Comparison of ENCODE assay signal across 25 cellular contexts in the genomic region with DNA sequence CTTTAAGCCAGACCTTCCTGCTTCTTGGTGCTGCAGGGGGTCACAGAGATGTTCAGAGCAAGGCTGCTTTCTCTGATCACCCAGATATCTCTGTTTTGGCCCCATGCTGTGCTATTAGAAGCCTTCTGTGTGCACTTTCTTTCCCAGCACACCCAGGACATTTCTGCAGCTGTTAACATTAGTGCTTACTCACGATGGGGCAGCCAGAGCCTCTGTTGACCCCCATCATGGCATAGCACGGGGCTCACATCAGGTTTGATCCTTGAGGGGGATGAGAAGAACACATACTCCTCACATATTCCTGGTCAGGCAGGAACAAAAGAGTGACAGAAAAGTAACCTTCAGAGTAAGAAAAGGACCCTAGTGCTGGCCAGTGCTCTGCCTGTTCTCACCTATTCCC. TPM values are rescaled to one million over a fixed set of nuclear protein-coding genes. Genes with fewer than 3 reads are reported as not detected.
DNase-seq lines count a peak whose midpoint lies in the region; ATAC-seq, FAIRE-seq and TF ChIP-seq lines count a peak whose summit lies in the region.
"Had no signal": no experiment of that assay in that cellular context is flagged by ENCODE, and none has a peak within 500 bp of the region (broad histone marks: within the 10 kb centered on the region; RNA-seq: fewer than 3 reads in every experiment).

No MANE protein-coding gene starts in this region.

- no peak overlapping the region for H4K8ac ChIP-seq in H9 (replicated peaks; ENCODE audit: insufficient read length, low read depth, low read length)

- POLR2A ChIA-PET in K562 (lab: Yijun Ruan, JAX) = interaction anchor here (0.8 kb wide), 1 partner anchor 13 kb away, joined by 3 read pairs; no protein-coding TSS in a partner anchor

- H3K23ac ChIP-seq in H9 (ENCODE audit: insufficient read length, low read depth, low read length) = no peak overlapping the region

- H3K14ac ChIP-seq in H9 (ENCODE audit: insufficient read depth, low read length) = no peak overlapping the region

- no peak overlapping the region for H2BK120ac ChIP-seq in H9 (ENCODE audit: low read depth, low read length, poor library complexity, severe bottlenecking)

- no TSS peak for BruUV-seq in K562 (replicated peaks; lab: Mats Ljungman, UMichigan)

- H4K5ac ChIP-seq in H9 (ENCODE audit: insufficient read length, low read depth, low read length) = no peak overlapping the region

- no peak overlapping the region for H3K4ac ChIP-seq in H9 (ENCODE audit: low read depth, low read length)

- no peak overlapping the region for H3K18ac ChIP-seq in H9 (ENCODE audit: insufficient read length, low read depth, low read length)

- H3K9ac ChIP-seq in H9 (ENCODE audit: extremely low read depth, insufficient read length, low read length) (no peak overlapping the region), K562 (ENCODE audit: insufficient read depth in 1 of 2, low read depth in 2 of 2, low read length in 2 of 2) (no peak overlapping the region; a peak in 1 of 4 replicates)

- FAIRE-seq in K562 (lab: Jason Lieb, UNC) = no peak
- FAIRE-seq: D721Med, GM18507 had no signal

- DNase-seq in NCI-H146 (lab: John Stamatoyannopoulos, UW) = peak; percentile 23
- no peak for DNase-seq in NCI-H146 treated with DMSO at 0.1 percent for 48 hours (lab: John Stamatoyannopoulos, UW; ENCODE audit: unreplicated experiment)
- DNase-seq in H9 = no peak
- DNase-seq in K562 (ENCODE audit: extremely low read depth in 1 of 4, low spot score in 3 of 4) = no peak
- no peak for DNase-seq in nephron progenitor cell
- DNase-seq in NK-92 (lab: John Stamatoyannopoulos, UW; ENCODE audit: unreplicated experiment) = no peak
- DNase-seq in midbrain (lab: John Stamatoyannopoulos, UW) = no peak
- DNase-seq: AML-193, DMS53, GDM1, GOT3, NCI-H1105 treated with DMSO at 0.1 percent for 48 hours, NCI-H187, NCI-H446, NCI-H526, PC-3, SHP77 treated with DMSO at 0.1 percent for 48 hours, SW 1271 had no signal

- H3K27me3 Mint-ChIP-seq in H9 (ENCODE audit: low read depth) (no peaks in the 10 kb centered on the region), nephron progenitor cell (ENCODE audit: low read depth, poor library complexity) (peaks cover 9% of the 10 kb centered on the region)

- H3K4me3 ChIP-seq in K562 = no peak overlapping the region
- H3K4me3 ChIP-seq: SK-N-MC had no signal

- intact Hi-C loops in K562 (cut with micrococcal nuclease) = no loop called here

- peaks cover 6 to 8% of the 10 kb centered on the region in 2 experiments for H3K4me1 Mint-ChIP-seq in H9
- H3K4me1 Mint-ChIP-seq in nephron progenitor cell = peaks cover 10% of the 10 kb centered on the region
- H3K4me1 Mint-ChIP-seq: CD14-positive monocyte had no signal

- TF ChIP-seq EP300 in K562 (IDR thresholded peaks at IDR 0.05; ENCODE audit: low read length) = no peak

- H3T11ph ChIP-seq in H9 (ENCODE audit: low read length) = no peak overlapping the region

- H3K4me2 ChIP-seq in H9 (ENCODE audit: insufficient read depth, insufficient read length, low read length) (no peak overlapping the region), K562 (ENCODE audit: insufficient read depth, low read length) (no peak overlapping the region)

- no peak overlapping the region for H2BK20ac ChIP-seq in H9 (ENCODE audit: low read depth, low read length, poor library complexity, severe bottlenecking)

- H2BK15ac ChIP-seq in H9 (ENCODE audit: low read depth, low read length) = no peak overlapping the region

- H3K36me3 Mint-ChIP-seq in H9 (ENCODE audit: insufficient read depth in 1 of 3, low read depth in 3 of 3) (no peaks in the 10 kb centered on the region; a peak in 2 of 7 replicates), nephron progenitor cell (ENCODE audit: low read depth) (peaks cover 5% of the 10 kb centered on the region)

- TF ChIP-seq RAD21 in K562 (CRISPR knock-in tag; conservative IDR thresholded peaks at IDR 0.05 in 1 of 2, IDR thresholded peaks at IDR 0.05 in 1 of 2) = no peak

- in situ Hi-C loops in K562 (cut with MboI) = no loop called here

- H4K20me1 ChIP-seq in H9 (ENCODE audit: control insufficient read depth, insufficient read depth, insufficient read length) (no peaks in the 10 kb centered on the region), K562 (replicated peaks; ENCODE audit: control insufficient read depth, insufficient read depth, low read length) (no peaks in the 10 kb centered on the region)

- peak; percentile 38 for ATAC-seq in K562
- no peak for ATAC-seq in HG03354 (IDR thresholded peaks at IDR 0.05; ENCODE audit: poor library complexity, severe bottlenecking, unreplicated experiment)
- ATAC-seq: PC-3 had no signal

- H2BK12ac ChIP-seq in H9 (ENCODE audit: insufficient read length, low read depth, low read length) = no peak overlapping the region

- H3K4me1 ChIP-seq in H9 (ENCODE audit: insufficient read depth, low read length) (no peaks in the 10 kb centered on the region; the same call in 1 of the 2 replicates), K562 (replicated peaks in 1 of 2; ENCODE audit: control insufficient read depth in 2 of 2, insufficient read depth in 2 of 2, low read length in 2 of 2) (no peaks in the 10 kb centered on the region; a peak in 1 of 5 replicates)

- H4K91ac ChIP-seq in H9 (ENCODE audit: insufficient read length, low read depth, low read length) = no peak overlapping the region

- TF ChIP-seq POLR2A in K562 (conservative IDR thresholded peaks at IDR 0.05) = no peak

- H3K79me1 ChIP-seq in H9 (ENCODE audit: insufficient read depth, low read depth, low read length, poor library complexity, severe bottlenecking) = no peaks in the 10 kb centered on the region

- CTCF ChIA-PET in K562 (lab: Yijun Ruan, JAX; ENCODE audit: low intra/inter-chr PET ratio) = no interaction called here

- H2BK5ac ChIP-seq in H9 (ENCODE audit: insufficient read length, low read length) = no peak overlapping the region

- H3K27ac Mint-ChIP-seq in H9 = peak overlapping the region in 2 of 3 experiments; percentile 26 to 38; a peak in 1 of 7 replicates
- H3K27ac Mint-ChIP-seq in nephron progenitor cell = peak overlapping the region; percentile 24
- H3K27ac Mint-ChIP-seq: CD14-positive monocyte had no signal

- H3K27me3 ChIP-seq in H9 (ENCODE audit: insufficient read depth, low read length) (no peaks in the 10 kb centered on the region), K562 (ENCODE audit: control insufficient read depth in 2 of 2, insufficient read depth in 2 of 2, low read length in 2 of 2) (peaks cover 13 to 23% of the 10 kb centered on the region in 2 experiments; a peak in 3 of 5 replicates)

- no peaks in the 10 kb centered on the region for H3K9me1 ChIP-seq in K562 (ENCODE audit: control insufficient read depth, insufficient read depth, low read length)

- TF ChIP-seq CTCF in H9 (conservative IDR thresholded peaks at IDR 0.05) (no peak), K562 (IDR thresholded peaks at IDR 0.05 in 2 of 3, conservative IDR thresholded peaks at IDR 0.05 in 1 of 3; ENCODE audit: insufficient read depth in 2 of 3, low read depth in 1 of 3, low read length in 3 of 3) (no peak), nephron progenitor cell (IDR thresholded peaks at IDR 0.05) (no peak)

- H3K79me2 ChIP-seq in H9 (ENCODE audit: insufficient read depth, low read length) (no peaks in the 10 kb centered on the region), K562 (ENCODE audit: control insufficient read depth, insufficient read depth, low read length) (no peaks in the 10 kb centered on the region)

- H3K36me3 ChIP-seq in K562 (ENCODE audit: control insufficient read depth, insufficient read depth, low read length) = no peaks in the 10 kb centered on the region

- no peaks in the 10 kb centered on the region for H3K9me3 Mint-ChIP-seq in H9
- H3K9me3 Mint-ChIP-seq in nephron progenitor cell = no peaks in the 10 kb centered on the region
- H3K9me3 Mint-ChIP-seq: CD14-positive monocyte had no signal

- no CpG with 5 or more reads among the region's 2 CpGs for WGBS in H9 (ENCODE audit: extremely low coverage, insufficient read length, low lambda C conversion rate)
- WGBS in K562 (ENCODE audit: insufficient coverage, low coverage, missing lambda C conversion rate) = 0% methylated on average over 2 of the region's 2 CpGs

- H3K56ac ChIP-seq in H9 (ENCODE audit: insufficient read length, low read depth, low read length) = no peak overlapping the region

- no peak overlapping the region for H2AK5ac ChIP-seq in H9 (ENCODE audit: insufficient read length, low read length)

- H3K4me3 Mint-ChIP-seq in H9 = no peak overlapping the region
- no peak overlapping the region for H3K4me3 Mint-ChIP-seq in nephron progenitor cell
- H3K4me3 Mint-ChIP-seq: CD14-positive monocyte had no signal

- no peaks in the 10 kb centered on the region for H3K9me3 ChIP-seq in H9 (ENCODE audit: control insufficient read depth, low read depth, low read length)
- no peaks in the 10 kb centered on the region for H3K9me3 ChIP-seq in K562 (replicated peaks; ENCODE audit: control insufficient read depth, insufficient read depth, low read depth, low read length)

- no peaks in the 10 kb centered on the region for H3K23me2 ChIP-seq in H9 (ENCODE audit: insufficient read length, low read depth, low read length, poor library complexity, severe bottlenecking)

- H3K27ac ChIP-seq in H9 (ENCODE audit: insufficient read length, low read depth, low read length) (no peak overlapping the region), K562 (ENCODE audit: extremely low read depth, low read depth, low read length) (no peak overlapping the region)
- H3K27ac ChIP-seq: 22Rv1, SK-N-MC had no signal

- H2AFZ ChIP-seq in H9 (ENCODE audit: low read length) (no peak overlapping the region), K562 (ENCODE audit: low read depth, low read length) (no peak overlapping the region; the same call in 1 of the 2 replicates)

RNA-seq across cellular contexts. Expression of a gene that starts 9.4 kb away (rescaled TPM):
- total RNA-seq in H9 (2021) (not detected in 2 replicates), K562 (2014; rRNA removed) (not detected in 2 replicates), K562 (2014; rRNA removed; fragmentation: Illumina TruSeq; extraction: Trizol) (not detected in 2 replicates), K562 (2015; rRNA removed; fragmentation: Illumina TruSeq; extraction: Trizol) (not detected in 2 replicates), K562 (2021) (not detected in 2 replicates)
- not detected in 2 replicates for total RNA-seq in K562 (2011; cell fraction: chromatin; rRNA removed; ENCODE audit: low replicate concordance)
- not detected in 2 replicates for total RNA-seq in K562 (2011; cell fraction: nucleolus; rRNA removed)
- total RNA-seq in K562 (2011; cell fraction: nucleoplasm; rRNA removed) = not detected in 2 replicates
- polyA plus RNA-seq in K562 (2011; rRNA removed) (not detected in 2 replicates), K562 (2014; fragmentation: Illumina TruSeq; extraction: Trizol) (not detected in 2 replicates), K562 (2014; fragmentation: Nextera tagmentation; extraction: Ambion mirVana) (not detected), K562 (2014; rRNA removed) (not detected in 2 replicates)
- polyA plus RNA-seq in K562 (2011; cell fraction: cytosol; rRNA removed) = not detected in 2 replicates
- polyA plus RNA-seq in K562 (2011; cell fraction: nucleus; rRNA removed) = not detected in 2 replicates
- polyA plus RNA-seq in K562 (2012) = 0.07 TPM in 1 of 2 replicates, not detected in the other
- polyA minus RNA-seq in K562 (2011; rRNA and poly(A)+ RNA removed) = not detected in 2 replicates
- polyA minus RNA-seq in K562 (2011; cell fraction: cytosol; rRNA and poly(A)+ RNA removed) = not detected in 2 replicates
- not detected in 2 replicates for polyA minus RNA-seq in K562 (2011; cell fraction: nucleus; rRNA and poly(A)+ RNA removed)
- total RNA-seq: PC-3, RPMI7951 had no signal
- polyA plus RNA-seq: CD14-positive monocyte had no signal

RNA-seq across cellular contexts. Expression of a gene that starts 27.5 kb away (rescaled TPM):
- total RNA-seq in H9 (2021) = 18.2 and 19.7 TPM in 2 replicates
- total RNA-seq in K562 (2011; cell fraction: chromatin; rRNA removed; ENCODE audit: low replicate concordance) = 37.1 and 52.9 TPM in 2 replicates
- 32.9 and 38.7 TPM in 2 replicates for total RNA-seq in K562 (2011; cell fraction: nucleolus; rRNA removed)
- 41.1 and 61.4 TPM in 2 replicates for total RNA-seq in K562 (2011; cell fraction: nucleoplasm; rRNA removed)
- 6.8 and 7.7 TPM in 2 replicates for total RNA-seq in K562 (2014; rRNA removed)
- 13.4 and 13.5 TPM in 2 replicates for total RNA-seq in K562 (2014; rRNA removed; fragmentation: Illumina TruSeq; extraction: Trizol)
- 8.0 and 8.4 TPM in 2 replicates for total RNA-seq in K562 (2015; rRNA removed; fragmentation: Illumina TruSeq; extraction: Trizol)
- total RNA-seq in K562 (2021) = 17.2 and 20.5 TPM in 2 replicates
- 23.2 and 29.3 TPM in 2 replicates for polyA plus RNA-seq in K562 (2011; rRNA removed)
- 21.8 and 23.3 TPM in 2 replicates for polyA plus RNA-seq in K562 (2011; cell fraction: cytosol; rRNA removed)
- 32.7 and 46.6 TPM in 2 replicates for polyA plus RNA-seq in K562 (2011; cell fraction: nucleus; rRNA removed)
- 10.0 and 11.9 TPM in 2 replicates for polyA plus RNA-seq in K562 (2012)
- 21.0 and 26.8 TPM in 2 replicates for polyA plus RNA-seq in K562 (2014; fragmentation: Illumina TruSeq; extraction: Trizol)
- 1 to 10 TPM; 4.1 to 5.5 TPM for polyA plus RNA-seq in K562 (2014; fragmentation: Nextera tagmentation; extraction: Ambion mirVana)
- polyA plus RNA-seq in K562 (2014; rRNA removed) = 11.4 and 12.2 TPM in 2 replicates
- 15.4 and 21.7 TPM in 2 replicates for polyA minus RNA-seq in K562 (2011; rRNA and poly(A)+ RNA removed)
- polyA minus RNA-seq in K562 (2011; cell fraction: cytosol; rRNA and poly(A)+ RNA removed) = 8.3 and 13.1 TPM in 2 replicates
- 9.1 and 9.7 TPM in 2 replicates for polyA minus RNA-seq in K562 (2011; cell fraction: nucleus; rRNA and poly(A)+ RNA removed)
